In the genomic region with DNA sequence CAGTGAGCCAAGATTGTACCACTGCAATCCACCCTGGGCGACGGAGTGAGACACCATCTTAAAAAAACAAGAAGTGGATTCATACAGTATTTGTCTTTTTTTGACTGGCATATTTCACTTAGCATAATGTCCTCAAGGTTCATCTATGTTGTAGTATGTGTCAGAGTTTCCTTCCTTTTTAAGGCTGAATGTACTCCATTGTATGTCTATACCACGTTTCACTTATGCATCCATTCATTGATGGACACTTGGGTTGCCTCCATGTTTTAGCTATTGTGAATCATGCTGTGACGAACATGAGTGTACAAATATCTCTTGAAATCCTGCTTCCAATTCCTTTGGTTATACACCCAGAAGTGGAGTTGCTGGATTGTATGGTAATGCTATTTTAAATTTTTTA, we compare ENCODE assay signal across 36 cellular contexts.
"Had no signal": no experiment of that assay in that cellular context is flagged by ENCODE, and none has a peak within 500 bp of the region (broad histone marks: within the 10 kb centered on the region; RNA-seq: fewer than 3 reads in every experiment).

No MANE protein-coding gene starts in this region.

- H3K27me3 Mint-ChIP-seq: activated naive CD8-positive, alpha-beta T cell treated with anti-CD3 and anti-CD28 coated beads, Interleukin-2, amount 10 ng/mL, durations not matched to agents 7 days and 5 days; activated T-helper 17 cell treated with anti-CD3 and anti-CD28 coated beads, Interleukin-2, amount 50 U/mL, for 72 hours; central memory CD8-positive, alpha-beta T cell had no signal

- H3K27ac ChIP-seq: ascending aorta, cardiac muscle cell, Peyer's patch, RWPE1, WERI-Rb-1 had no signal

- DNase-seq: activated CD4-positive, alpha-beta T cell treated with anti-CD3 and anti-CD28 coated beads for 1 hour; activated CD4-positive, alpha-beta T cell treated with anti-CD3 and anti-CD28 coated beads for 48 hours; activated CD4-positive, CD25-positive, alpha-beta regulatory T cell; activated CD8-positive, alpha-beta T cell treated with anti-CD3 and anti-CD28 coated beads, Interleukin-2, amount 10 ng/mL, durations not matched to agents 7 days and 5 days; activated effector memory CD4-positive, alpha-beta T cell treated with anti-CD3 and anti-CD28 coated beads, Interleukin-2, amount 50 U/mL, for 16 hours; activated naive CD4-positive, alpha-beta T cell; activated naive CD4-positive, alpha-beta T cell treated with anti-CD3 and anti-CD28 coated beads, Interleukin-2, amount 50 U/mL, for 16 hours; activated T-cell treated with anti-CD3 and anti-CD28 coated beads, Interleukin-2, amount 50 U/mL, for 48 hours; amygdala; Kasumi-1; MG63; NCI-H1092 treated with DMSO at 0.1 percent for 48 hours; NCI-H1417; NCI-H146; NCI-H187; NCI-H2029 treated with DMSO at 0.1 percent for 48 hours; NCI-H2107; NCI-H2171; NCI-H510A; NCI-H526; NCI-H748 treated with DMSO at 0.1 percent for 48 hours; NK-92 treated with Interleukin-12 subunit alpha and Interleukin-12 subunit beta, amount 100 ng/mL, for 24 hours; PC-3; SIG-M5; SW 1271; T-helper 1 cell; T1000; WERI-Rb-1 had no signal

- H3K4me3 Mint-ChIP-seq: activated CD8-positive, alpha-beta T cell treated with anti-CD3 and anti-CD28 coated beads, Interleukin-2, amount 10 ng/mL, durations not matched to agents 7 days and 5 days; activated naive CD8-positive, alpha-beta T cell treated with anti-CD3 and anti-CD28 coated beads, Interleukin-2, amount 10 ng/mL, durations not matched to agents 7 days and 5 days; activated T-helper 17 cell treated with anti-CD3 and anti-CD28 coated beads, Interleukin-2, amount 50 U/mL, for 72 hours; central memory CD8-positive, alpha-beta T cell had no signal

- H3K27me3 ChIP-seq: ascending aorta had no signal

- ATAC-seq: activated CD8-positive, alpha-beta T cell treated with anti-CD3 and anti-CD28 coated beads, Interleukin-2, amount 10 ng/mL, durations not matched to agents 7 days and 5 days; activated T-helper 17 cell treated with anti-CD3 and anti-CD28 coated beads, Interleukin-2, amount 50 U/mL, for 72 hours; PC-3; Right ventricle myocardium inferior had no signal

- H3K4me3 ChIP-seq: ascending aorta, cardiac muscle cell, MG63, Peyer's patch had no signal

- H3K9me3 Mint-ChIP-seq: activated naive CD8-positive, alpha-beta T cell treated with anti-CD3 and anti-CD28 coated beads, Interleukin-2, amount 10 ng/mL, durations not matched to agents 7 days and 5 days; activated T-helper 17 cell treated with anti-CD3 and anti-CD28 coated beads, Interleukin-2, amount 50 U/mL, for 72 hours; central memory CD8-positive, alpha-beta T cell had no signal

- H3K27ac Mint-ChIP-seq: activated naive CD8-positive, alpha-beta T cell treated with anti-CD3 and anti-CD28 coated beads, Interleukin-2, amount 10 ng/mL, durations not matched to agents 7 days and 5 days had no signal
